ENCODE assay signal across 2 cellular contexts in genomic region chr6:21594427-21595264, GRCh38.
TF ChIP-seq lines count a peak whose summit lies in the region.

No MANE protein-coding gene starts in this region.

TF ChIP-seq in Ishikawa, 13 proteins besides CTCF, POLR2A, EP300 and RAD21 (continued from another document):
- TF ChIP-seq NFIC (IDR thresholded peaks at IDR 0.05) (no peak), EGR1 (IDR thresholded peaks at IDR 0.05) (peak; percentile 13; the same call in 1 of the 2 replicates)

TF ChIP-seq in WTC11, 78 proteins besides CTCF, POLR2A, EP300 and RAD21 (continued from another document):
- TF ChIP-seq ARID4B (CRISPR knock-in tag; IDR thresholded peaks at IDR 0.05; ENCODE audit: borderline replicate concordance), result 0 out of 2 replicates have a peak, but pooled peaks have one; percentile 16
- TF ChIP-seq ESRRA (CRISPR knock-in tag; IDR thresholded peaks at IDR 0.05; ENCODE audit: borderline replicate concordance), result peak; percentile 20; the same call in 1 of the 2 replicates
- TF ChIP-seq PREB (CRISPR knock-in tag; IDR thresholded peaks at IDR 0.05; ENCODE audit: borderline replicate concordance), result no peak
- 0 out of 2 replicates have a peak, but pooled peaks have one; percentile 26 for TF ChIP-seq ETV6 (CRISPR knock-in tag; IDR thresholded peaks at IDR 0.05)
- no peak for TF ChIP-seq ATF1 (CRISPR knock-in tag; IDR thresholded peaks at IDR 0.05)
- TF ChIP-seq SMAD4 (CRISPR knock-in tag; IDR thresholded peaks at IDR 0.05), result no peak; the same call in 1 of the 2 replicates
- peak; percentile 35; the same call in 1 of the 2 replicates for TF ChIP-seq JUN (CRISPR knock-in tag; IDR thresholded peaks at IDR 0.05)
- 0 out of 2 replicates have a peak, but pooled peaks have one; percentile 10 for TF ChIP-seq FOXK1 (CRISPR knock-in tag; IDR thresholded peaks at IDR 0.05)
- 0 out of 2 replicates have a peak, but pooled peaks have one; percentile 57 for TF ChIP-seq ZBTB43 (CRISPR knock-in tag; IDR thresholded peaks at IDR 0.05)
- TF ChIP-seq HMGXB4 (CRISPR knock-in tag; IDR thresholded peaks at IDR 0.05), result peak; percentile 40; the same call in 1 of the 2 replicates
- TF ChIP-seq FOXP4 (CRISPR knock-in tag; IDR thresholded peaks at IDR 0.05), result peak; percentile 46; the same call in 1 of the 2 replicates
